ENCODE assay signal across 9 cellular contexts in the genomic region with DNA sequence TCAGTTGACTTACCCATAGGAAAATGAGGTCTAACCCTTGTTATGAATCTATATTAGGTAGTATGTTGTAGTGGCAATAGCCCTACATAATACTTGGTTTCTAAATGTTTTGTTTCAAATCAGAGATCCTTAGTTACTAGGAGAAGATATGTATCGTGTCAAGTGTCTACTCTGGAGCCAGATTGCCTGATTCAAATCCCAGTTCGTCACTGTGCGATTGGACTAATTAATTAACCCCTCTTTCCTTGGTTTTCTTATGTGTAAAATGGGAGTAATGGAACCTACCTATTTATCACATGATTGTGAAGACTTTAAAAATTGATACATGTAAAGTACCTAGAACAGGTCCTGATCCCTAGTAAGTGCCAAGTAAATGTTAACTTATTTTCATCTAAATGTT. TPM values are rescaled to one million over a fixed set of nuclear protein-coding genes. Genes with fewer than 3 reads are reported as not detected.
DNase-seq lines count a peak whose midpoint lies in the region; TF ChIP-seq lines count a peak whose summit lies in the region.
"Had no signal": no experiment of that assay in that cellular context is flagged by ENCODE, and none has a peak within 500 bp of the region (broad histone marks: within the 10 kb centered on the region; RNA-seq: fewer than 3 reads in every experiment).

No MANE protein-coding gene starts in this region.

- no peak overlapping the region for H2AFZ ChIP-seq in GM23248
- H2AFZ ChIP-seq in OCI-LY7 (ENCODE audit: low read length) = no peak overlapping the region
- no peak overlapping the region for H2AFZ ChIP-seq in trophoblast cell (ENCODE audit: insufficient read depth, low read length, poor library complexity)

- intact Hi-C loops in OCI-LY7 (cut with micrococcal nuclease; ENCODE audit: unreplicated experiment) = loop anchor here (2.0 to 5.0 kb wide), 2 partner anchors 138 to 189 kb away; a partner anchor contains a TSS

- H4K91ac ChIP-seq in trophoblast cell (ENCODE audit: low read depth, low read length) = no peak overlapping the region

- no peak overlapping the region for H2AK5ac ChIP-seq in trophoblast cell (ENCODE audit: low read length)

- H3K9ac ChIP-seq in GM23248 = peak overlapping the region; percentile 84; the same call in 1 of the 2 replicates
- H3K9ac ChIP-seq in endodermal cell (ENCODE audit: extremely low read depth, low read length, poor library complexity, severe bottlenecking) = no peak overlapping the region
- no peak overlapping the region for H3K9ac ChIP-seq in trophoblast cell (ENCODE audit: low read length)

- H3K23ac ChIP-seq in trophoblast cell (ENCODE audit: low read length) = no peak overlapping the region

- peak overlapping the region; percentile 40 for H3K4ac ChIP-seq in trophoblast cell (ENCODE audit: low read depth, low read length)

- H3K27me3 ChIP-seq in GM23248 (replicated peaks; ENCODE audit: insufficient read depth) = no peaks in the 10 kb centered on the region
- H3K27me3 ChIP-seq in endodermal cell (ENCODE audit: control insufficient read depth, insufficient read depth, low read length, poor library complexity, severe bottlenecking) = no peaks in the 10 kb centered on the region
- no peaks in the 10 kb centered on the region for H3K27me3 ChIP-seq in trophoblast cell (ENCODE audit: insufficient read depth, low read length)

- BruUV-seq in OCI-LY7 (replicated peaks; lab: Mats Ljungman, UMichigan) = no TSS peak

- H3K9me2 ChIP-seq in GM23248 (ENCODE audit: insufficient read depth) = no peaks in the 10 kb centered on the region
- H3K9me2 ChIP-seq in OCI-LY7 (ENCODE audit: insufficient read depth, low read length) = no peaks in the 10 kb centered on the region

- no peaks in the 10 kb centered on the region for H3K9me3 Mint-ChIP-seq in endodermal cell

- H3K4me1 ChIP-seq in GM23248 (ENCODE audit: insufficient read depth) = peaks cover 21% of the 10 kb centered on the region
- H3K4me1 ChIP-seq in OCI-LY7 (ENCODE audit: insufficient read depth, low read length, poor library complexity, severe bottlenecking) = peaks cover 17% of the 10 kb centered on the region
- H3K4me1 ChIP-seq in endodermal cell (ENCODE audit: control insufficient read depth, insufficient read depth, low read length) = no peaks in the 10 kb centered on the region
- H3K4me1 ChIP-seq in trophoblast cell (ENCODE audit: control insufficient read depth in 1 of 2, insufficient read depth in 2 of 2, low read length in 2 of 2) = peaks cover 4 to 6% of the 10 kb centered on the region in 2 experiments

- no peak overlapping the region for H4K12ac ChIP-seq in trophoblast cell (ENCODE audit: low read depth, low read length)

- H3K27ac Mint-ChIP-seq in endodermal cell = no peak overlapping the region

- no peaks in the 10 kb centered on the region for H3K27me3 Mint-ChIP-seq in endodermal cell (ENCODE audit: insufficient read depth)

- peaks cover 10% of the 10 kb centered on the region for H3K4me1 Mint-ChIP-seq in endodermal cell

- H4K20me1 ChIP-seq in GM23248 (ENCODE audit: insufficient read depth) = no peaks in the 10 kb centered on the region
- no peaks in the 10 kb centered on the region for H4K20me1 ChIP-seq in OCI-LY7 (ENCODE audit: insufficient read depth, low read length)

- peaks cover 13% of the 10 kb centered on the region; the same call in 1 of the 2 replicates for H3F3A ChIP-seq in GM23248 (ENCODE audit: insufficient read depth)

- DNase-seq in GM23248 (no peak), OCI-LY7 (ENCODE audit: low spot score) (no peak), endodermal cell (no peak), trophoblast cell (no peak), COLO668 (lab: John Stamatoyannopoulos, UW; ENCODE audit: unreplicated experiment) (no peak), H4 (ENCODE audit: low spot score) (no peak), NCI-H345 treated with DMSO at 0.1 percent for 48 hours (lab: John Stamatoyannopoulos, UW; ENCODE audit: unreplicated experiment) (no peak)
- DNase-seq in stimulated activated CD4-positive, alpha-beta T cell treated with anti-CD3 and anti-CD28 coated beads, Interleukin-1b, Interleukin-23, amount 100 ng/mL, for 48 hours = no peak
- DNase-seq: activated CD4-positive, CD25-positive, alpha-beta regulatory T cell had no signal

- no peak overlapping the region for H3K14ac ChIP-seq in trophoblast cell (ENCODE audit: low read length)

- H3K79me2 ChIP-seq in GM23248 (ENCODE audit: insufficient read depth) = peaks cover 31% of the 10 kb centered on the region
- peaks cover 20% of the 10 kb centered on the region for H3K79me2 ChIP-seq in OCI-LY7 (ENCODE audit: insufficient read depth, low read depth, low read length)
- peaks cover 6% of the 10 kb centered on the region for H3K79me2 ChIP-seq in trophoblast cell (ENCODE audit: control insufficient read depth, insufficient read depth, low read length, poor library complexity)

- H4K8ac ChIP-seq in trophoblast cell (ENCODE audit: low read depth, low read length) = no peak overlapping the region

- H3K9me3 ChIP-seq in GM23248 (ENCODE audit: low read depth) (no peaks in the 10 kb centered on the region), OCI-LY7 (ENCODE audit: low read length) (no peaks in the 10 kb centered on the region), endodermal cell (ENCODE audit: control insufficient read depth, low read length) (no peaks in the 10 kb centered on the region), trophoblast cell (ENCODE audit: insufficient read depth, low read depth, low read length) (no peaks in the 10 kb centered on the region)

- WGBS in GM23248 (ENCODE audit: low coverage in 1 of 2, low lambda C conversion rate in 2 of 2, missing lambda C conversion rate in 2 of 2), 2 experiments = 50 to 56% methylated on average over 3 of the region's 3 CpGs
- WGBS in endodermal cell (ENCODE audit: insufficient coverage in 1 of 2, insufficient read length in 1 of 2), 2 experiments = 98 to 100% methylated on average over 1 to 3 of the region's 3 CpGs
- no CpG with 5 or more reads among the region's 3 CpGs for WGBS in trophoblast cell (ENCODE audit: extremely low coverage, insufficient coverage, insufficient read length)

- no peak overlapping the region for H3K18ac ChIP-seq in trophoblast cell (ENCODE audit: low read length)

- H2BK120ac ChIP-seq in trophoblast cell (ENCODE audit: insufficient read depth, low read length, poor library complexity) = no peak overlapping the region

- peaks cover 11% of the 10 kb centered on the region for H3K79me1 ChIP-seq in trophoblast cell (ENCODE audit: low read length)

- TF ChIP-seq CTCF in OCI-LY7 (conservative IDR thresholded peaks at IDR 0.05; ENCODE audit: low read length) (no peak), endodermal cell (conservative IDR thresholded peaks at IDR 0.05) (no peak)

- H3K36me3 Mint-ChIP-seq in endodermal cell (ENCODE audit: low read depth) = peaks cover 18% of the 10 kb centered on the region

- peak overlapping the region; percentile 88 for H3K4me3 ChIP-seq in GM23248
- H3K4me3 ChIP-seq in OCI-LY7 (ENCODE audit: low read depth, low read length, poor library complexity, severe bottlenecking) = peak overlapping the region; percentile 83
- peak overlapping the region; percentile 93 for H3K4me3 ChIP-seq in endodermal cell (ENCODE audit: low read length)
- H3K4me3 ChIP-seq in trophoblast cell (ENCODE audit: low read depth, low read length) = no peak overlapping the region

- no peak overlapping the region for H2BK5ac ChIP-seq in trophoblast cell (ENCODE audit: low read depth, low read length, poor library complexity)

- peaks cover 14% of the 10 kb centered on the region for H3K36me3 ChIP-seq in GM23248 (ENCODE audit: low read depth)
- H3K36me3 ChIP-seq in OCI-LY7 (ENCODE audit: insufficient read depth, low read length) = peaks cover 41% of the 10 kb centered on the region
- peaks cover 23% of the 10 kb centered on the region for H3K36me3 ChIP-seq in endodermal cell (ENCODE audit: control insufficient read depth, insufficient read depth, low read length)
- peaks cover 0 to 2% of the 10 kb centered on the region in 2 experiments for H3K36me3 ChIP-seq in trophoblast cell (ENCODE audit: control insufficient read depth in 1 of 2, insufficient read depth in 2 of 2, low read length in 2 of 2)

- POLR2A ChIA-PET in OCI-LY7 (lab: Charles Lee) = interaction anchor here (0.6 to 1.3 kb wide), 5 partner anchors 12 to 301 kb away, joined by 3 to 7 read pairs (median 3); a partner anchor contains a TSS

- CTCF ChIA-PET in OCI-LY7 (lab: Charles Lee; ENCODE audit: unreplicated experiment) = no interaction called here

- peak overlapping the region; percentile 83 for H3K4me2 ChIP-seq in GM23248 (ENCODE audit: unreplicated experiment)
- peak overlapping the region; percentile 95 for H3K4me2 ChIP-seq in OCI-LY7 (ENCODE audit: low read length)
- H3K4me2 ChIP-seq in trophoblast cell (ENCODE audit: low read length) = no peak overlapping the region

- in situ Hi-C loops in GM23248 (cut with MboI) = loop anchor here (10.0 kb wide), 1 partner anchor 295 kb away; a partner anchor contains a TSS

- H3K4me3 Mint-ChIP-seq in endodermal cell = peak overlapping the region; percentile 85

- H3K27ac ChIP-seq in GM23248 = no peak overlapping the region
- no peak overlapping the region for H3K27ac ChIP-seq in OCI-LY7 (ENCODE audit: low read depth, low read length, poor library complexity, severe bottlenecking)
- no peak overlapping the region for H3K27ac ChIP-seq in endodermal cell (ENCODE audit: low read depth, low read length)
- H3K27ac ChIP-seq in trophoblast cell (ENCODE audit: low read depth, low read length) = no peak overlapping the region

- no peak overlapping the region for H2BK12ac ChIP-seq in trophoblast cell (ENCODE audit: low read length)

RNA-seq across cellular contexts. Expression of a gene that starts 1.4 kb away (rescaled TPM):
- total RNA-seq in GM23248 (2014; rRNA removed; shearing (Covaris generic)) = 29.8 and 67.5 TPM in 2 replicates
- 14.5 and 16.3 TPM in 2 replicates for polyA plus RNA-seq in GM23248 (2016; fragmentation: Nextera tagmentation; extraction: Ambion mirVana)
- 53.9 and 58.6 TPM in 2 replicates for total RNA-seq in OCI-LY7 (2014; rRNA removed; shearing (Covaris generic))
- total RNA-seq in OCI-LY7 (2022) (103 and 114 TPM in 2 replicates), endodermal cell (10 to 100 TPM; 34.8 to 40.2 TPM)
- polyA plus RNA-seq in endodermal cell (2013, experiment 1 of 2) = 49.7 TPM
- polyA plus RNA-seq in endodermal cell (2013, experiment 2 of 2) = 43.7 TPM
- polyA plus RNA-seq in trophoblast cell (2013) = 21.3 TPM in 2 replicates
- 20.2 and 32.1 TPM in 2 replicates for total RNA-seq in H4 (2014; rRNA removed; shearing (Covaris generic))

RNA-seq across cellular contexts. Expression of a gene that starts 23.3 kb away (rescaled TPM):
- total RNA-seq in GM23248 (2014; rRNA removed; shearing (Covaris generic)) = 16.3 and 22.8 TPM in 2 replicates
- 18.2 and 18.7 TPM in 2 replicates for polyA plus RNA-seq in GM23248 (2016; fragmentation: Nextera tagmentation; extraction: Ambion mirVana)
- 28.2 and 35.0 TPM in 2 replicates for total RNA-seq in OCI-LY7 (2014; rRNA removed; shearing (Covaris generic))
- total RNA-seq in OCI-LY7 (2022) = 43.4 and 43.6 TPM in 2 replicates
- total RNA-seq in endodermal cell = 10 to 100 TPM; 74.3 to 99.1 TPM
- polyA plus RNA-seq in endodermal cell (2013, experiment 1 of 2) = 49.2 TPM
- 46.2 TPM for polyA plus RNA-seq in endodermal cell (2013, experiment 2 of 2)
- polyA plus RNA-seq in trophoblast cell (2013) = 33.1 and 33.8 TPM in 2 replicates
- total RNA-seq in H4 (2014; rRNA removed; shearing (Covaris generic)) = 19.9 and 21.5 TPM in 2 replicates

RNA-seq across cellular contexts. Expression of a gene that starts 33.9 kb away (rescaled TPM):
- total RNA-seq in GM23248 (2014; rRNA removed; shearing (Covaris generic)) = 21.4 and 22.0 TPM in 2 replicates
- polyA plus RNA-seq in GM23248 (2016; fragmentation: Nextera tagmentation; extraction: Ambion mirVana) = 13.7 and 15.1 TPM in 2 replicates
- total RNA-seq in OCI-LY7 (2014; rRNA removed; shearing (Covaris generic)) = 10.4 and 11.7 TPM in 2 replicates
- total RNA-seq in OCI-LY7 (2022) = 28.6 and 30.1 TPM in 2 replicates
- total RNA-seq in endodermal cell = 10 to 100 TPM; 45.7 to 52.1 TPM
- 34.2 TPM for polyA plus RNA-seq in endodermal cell (2013, experiment 1 of 2)
- 33.4 TPM for polyA plus RNA-seq in endodermal cell (2013, experiment 2 of 2)
- polyA plus RNA-seq in trophoblast cell (2013) = 24.1 and 24.9 TPM in 2 replicates
- 7.3 and 10.3 TPM in 2 replicates for total RNA-seq in H4 (2014; rRNA removed; shearing (Covaris generic))
